1 cellular context compared by ENCODE assay signal in the genomic region with DNA sequence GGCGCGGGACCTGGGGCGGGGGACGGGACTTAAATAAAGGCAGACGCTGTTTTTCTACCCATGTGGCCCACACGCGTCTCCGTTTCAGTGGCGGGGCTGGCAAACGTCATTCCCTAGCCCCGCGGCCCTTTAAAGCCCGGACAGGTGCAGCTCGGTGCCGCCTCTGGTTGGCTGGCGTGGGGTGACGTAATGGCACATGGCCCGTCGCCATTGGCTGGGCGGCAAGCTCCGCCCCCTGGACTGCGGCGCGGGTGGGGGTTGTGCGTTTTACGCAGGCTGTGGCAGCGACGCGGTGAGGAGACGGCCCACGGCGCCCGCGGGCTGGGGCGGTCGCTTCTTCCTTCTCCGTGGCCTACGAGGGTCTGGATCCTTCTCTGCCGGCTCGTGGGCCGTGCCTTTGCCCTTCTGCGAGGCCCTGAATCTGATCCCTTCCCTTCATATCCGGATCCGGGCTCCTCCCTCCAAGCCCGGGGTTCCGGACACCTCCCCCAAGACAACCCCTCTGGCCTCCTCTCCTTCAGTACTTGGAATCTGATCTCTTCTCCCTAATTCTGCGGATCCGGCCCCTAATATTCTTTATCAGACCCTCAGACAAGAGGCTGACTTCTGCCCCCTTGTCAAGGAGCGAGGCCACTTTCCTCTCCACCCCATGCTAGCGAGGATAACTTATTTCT.
TF ChIP-seq lines count a peak whose summit lies in the region.

TSS of gene CRELD1 (plus strand) at position 274 of the 674 bp plus-strand sequence. CDS start 605 bp downstream, outside the sequence.

TF ChIP-seq in H1, 55 proteins besides CTCF, POLR2A, EP300 and RAD21:
- TF ChIP-seq YY1 (IDR thresholded peaks at IDR 0.05; ENCODE audit: low read depth, low read length): no peak
- peak; percentile 80; the same call in 1 of the 2 replicates for TF ChIP-seq SP1 (IDR thresholded peaks at IDR 0.05; ENCODE audit: low read depth, low read length)
- no peak for TF ChIP-seq RFX5 (IDR thresholded peaks at IDR 0.05; ENCODE audit: borderline replicate concordance, low read depth, low read length)
- no peak for TF ChIP-seq ATF3 (IDR thresholded peaks at IDR 0.05; ENCODE audit: insufficient read depth, low read depth, low read length)
- no peak for TF ChIP-seq MAFK (IDR thresholded peaks at IDR 0.05; ENCODE audit: low read depth, low read length)
- no peak for TF ChIP-seq ZNF274 (IDR thresholded peaks at IDR 0.05; ENCODE audit: borderline replicate concordance, extremely low read depth, low read length)
- no peak for TF ChIP-seq TAF7 (optimal IDR thresholded peaks at IDR 0.05; ENCODE audit: borderline replicate concordance, low read depth, low read length)
- no peak for TF ChIP-seq RNF2 (IDR thresholded peaks at IDR 0.05; ENCODE audit: borderline replicate concordance, low read depth, low read length, missing control alignments, poor library complexity, severe bottlenecking)
- no peak for TF ChIP-seq CBX8 (IDR thresholded peaks at IDR 0.05; ENCODE audit: borderline replicate concordance, low read depth, low read length)
- TF ChIP-seq SP4 (IDR thresholded peaks at IDR 0.05; ENCODE audit: low read length): no peak
- no peak for TF ChIP-seq NANOG (IDR thresholded peaks at IDR 0.05; ENCODE audit: insufficient read depth, low read depth, low read length, poor library complexity, severe bottlenecking)
- TF ChIP-seq PHF8 (conservative IDR thresholded peaks at IDR 0.05; ENCODE audit: low read depth, low read length): peak; percentile 62
- TF ChIP-seq SIN3A (conservative IDR thresholded peaks at IDR 0.05 in 1 of 2, IDR thresholded peaks at IDR 0.05 in 1 of 2; ENCODE audit: low read depth in 1 of 2, low read length in 2 of 2): 0 out of 4 replicates have a peak, but pooled peaks of 1 of the 2 experiments have one; percentile 13
- TF ChIP-seq GABPA (IDR thresholded peaks at IDR 0.05; ENCODE audit: borderline replicate concordance, insufficient read depth, low read length): no peak
- TF ChIP-seq SIX5 (IDR thresholded peaks at IDR 0.05; ENCODE audit: low read depth, low read length): no peak
- TF ChIP-seq POLR2AphosphoS5 (IDR thresholded peaks at IDR 0.05; ENCODE audit: low read depth, low read length): peak; percentile 47
- no peak for TF ChIP-seq BCL11A (IDR thresholded peaks at IDR 0.05; ENCODE audit: low read depth in 2 of 2, low read length in 2 of 2)
- TF ChIP-seq BACH1 (IDR thresholded peaks at IDR 0.05; ENCODE audit: low read length): peak; percentile 34; the same call in 1 of the 2 replicates
- peak; percentile 84 for TF ChIP-seq E2F6 (IDR thresholded peaks at IDR 0.05)
- 0 out of 2 replicates have a peak, but pooled peaks have one; percentile 26 for TF ChIP-seq ATF2 (IDR thresholded peaks at IDR 0.05; ENCODE audit: low read length)
- no peak for TF ChIP-seq NRF1 (IDR thresholded peaks at IDR 0.05; ENCODE audit: low read depth, low read length)
- no peak for TF ChIP-seq JUN (IDR thresholded peaks at IDR 0.05; ENCODE audit: low read depth, low read length)
- TF ChIP-seq SP2 (IDR thresholded peaks at IDR 0.05; ENCODE audit: low read length): no peak
- no peak for TF ChIP-seq CBX5 (IDR thresholded peaks at IDR 0.05; ENCODE audit: low read depth, low read length)
- TF ChIP-seq, protein P1, sequence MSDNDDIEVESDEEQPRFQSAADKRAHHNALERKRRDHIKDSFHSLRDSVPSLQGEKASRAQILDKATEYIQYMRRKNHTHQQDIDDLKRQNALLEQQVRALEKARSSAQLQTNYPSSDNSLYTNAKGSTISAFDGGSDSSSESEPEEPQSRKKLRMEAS (IDR thresholded peaks at IDR 0.05): peak; percentile 96
- TF ChIP-seq POU5F1 (IDR thresholded peaks at IDR 0.05; ENCODE audit: low read depth, low read length): no peak
- no peak for TF ChIP-seq ASH2L (IDR thresholded peaks at IDR 0.05; ENCODE audit: low read length)
- peak; percentile 48; the same call in 1 of the 2 replicates for TF ChIP-seq TAF1 (IDR thresholded peaks at IDR 0.05; ENCODE audit: low read depth, low read length)
- TF ChIP-seq KDM5A (IDR thresholded peaks at IDR 0.05; ENCODE audit: low read length): no peak
- TF ChIP-seq HDAC2 (IDR thresholded peaks at IDR 0.05; ENCODE audit: borderline replicate concordance in 1 of 2, low read depth in 2 of 2, low read length in 2 of 2): no peak
- no peak for TF ChIP-seq SRF (IDR thresholded peaks at IDR 0.05; ENCODE audit: low read depth, low read length)
- TF ChIP-seq FOSL1 (IDR thresholded peaks at IDR 0.05; ENCODE audit: insufficient read depth, low read depth, low read length): no peak
- TF ChIP-seq CHD2 (IDR thresholded peaks at IDR 0.05; ENCODE audit: low read length): peak; percentile 66
- TF ChIP-seq KDM1A (IDR thresholded peaks at IDR 0.05; ENCODE audit: borderline replicate concordance, low read length): no peak
- TF ChIP-seq EGR1 (IDR thresholded peaks at IDR 0.05; ENCODE audit: borderline replicate concordance, low read depth, low read length): no peak
- no peak for TF ChIP-seq GTF2F1 (IDR thresholded peaks at IDR 0.05; ENCODE audit: borderline replicate concordance, low read depth, low read length)
- peak; percentile 87 for TF ChIP-seq CREB1 (IDR thresholded peaks at IDR 0.05)
- TF ChIP-seq HDAC6 (IDR thresholded peaks at IDR 0.05; ENCODE audit: low read depth, low read length): no peak
- no peak for TF ChIP-seq CTBP2 (IDR thresholded peaks at IDR 0.05; ENCODE audit: borderline replicate concordance, insufficient read depth, insufficient read length, low read length)
- TF ChIP-seq TBP (IDR thresholded peaks at IDR 0.05; ENCODE audit: low read depth, low read length): peak; percentile 58; the same call in 1 of the 2 replicates
- no peak for TF ChIP-seq RXRA (IDR thresholded peaks at IDR 0.05; ENCODE audit: insufficient read depth, low read depth, low read length)
- peak; percentile 60; the same call in 1 of the 2 replicates for TF ChIP-seq JUND (IDR thresholded peaks at IDR 0.05; ENCODE audit: low read length)
- TF ChIP-seq SUZ12 (IDR thresholded peaks at IDR 0.05; ENCODE audit: low read length): no peak
- no peak for TF ChIP-seq CEBPB (IDR thresholded peaks at IDR 0.05; ENCODE audit: low read depth, low read length)
- TF ChIP-seq KDM4A (IDR thresholded peaks at IDR 0.05; ENCODE audit: low read depth, low read length, severe bottlenecking): peak; percentile 76
- no peak for TF ChIP-seq BRCA1 (IDR thresholded peaks at IDR 0.05; ENCODE audit: low read depth, low read length)
- TF ChIP-seq CHD7 (IDR thresholded peaks at IDR 0.05; ENCODE audit: insufficient replicate concordance, low read length): no peak
- no peak for TF ChIP-seq SIRT6 (IDR thresholded peaks at IDR 0.05; ENCODE audit: low read length)
- TF ChIP-seq EZH2 (IDR thresholded peaks at IDR 0.05; ENCODE audit: low read depth, low read length, severe bottlenecking): no peak
- no peak for TF ChIP-seq TCF12 (IDR thresholded peaks at IDR 0.05; ENCODE audit: low read depth, low read length)
- TF ChIP-seq TEAD4 (IDR thresholded peaks at IDR 0.05; ENCODE audit: low read depth, low read length): no peak
- TF ChIP-seq SAP30 (IDR thresholded peaks at IDR 0.05; ENCODE audit: insufficient read depth, insufficient replicate concordance, low read length): no peak
- TF ChIP-seq, protein P2, sequence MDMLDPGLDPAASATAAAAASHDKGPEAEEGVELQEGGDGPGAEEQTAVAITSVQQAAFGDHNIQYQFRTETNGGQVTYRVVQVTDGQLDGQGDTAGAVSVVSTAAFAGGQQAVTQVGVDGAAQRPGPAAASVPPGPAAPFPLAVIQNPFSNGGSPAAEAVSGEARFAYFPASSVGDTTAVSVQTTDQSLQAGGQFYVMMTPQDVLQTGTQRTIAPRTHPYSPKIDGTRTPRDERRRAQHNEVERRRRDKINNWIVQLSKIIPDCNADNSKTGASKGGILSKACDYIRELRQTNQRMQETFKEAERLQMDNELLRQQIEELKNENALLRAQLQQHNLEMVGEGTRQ (IDR thresholded peaks at IDR 0.05; ENCODE audit: low read length): peak; percentile 37; the same call in 1 of the 2 replicates
- no peak for TF ChIP-seq CHD1 (IDR thresholded peaks at IDR 0.05; ENCODE audit: low read depth, low read length)
- TF ChIP-seq RBBP5 (IDR thresholded peaks at IDR 0.05; ENCODE audit: borderline replicate concordance, low read depth, low read length): 0 out of 2 replicates have a peak, but pooled peaks have one; percentile 33
